Comparison of ENCODE assay signal across 31 cellular contexts in genomic region chr18:32980896-32981295, GRCh38.
DNase-seq lines count a peak whose midpoint lies in the region; ATAC-seq, FAIRE-seq and TF ChIP-seq lines count a peak whose summit lies in the region.
"Had no signal": no experiment of that assay in that cellular context is flagged by ENCODE, and none has a peak within 500 bp of the region (broad histone marks: within the 10 kb centered on the region; RNA-seq: fewer than 3 reads in every experiment).

No MANE protein-coding gene starts in this region.

- H3K18ac ChIP-seq in mesenchymal stem cell (ENCODE audit: low read depth in 1 of 2, low read length in 2 of 2) = no peak overlapping the region

- TF ChIP-seq CTCF in D721Med (IDR thresholded peaks at IDR 0.05; ENCODE audit: insufficient read depth, missing control alignments) (no peak), astrocyte of the spinal cord (IDR thresholded peaks at IDR 0.05; ENCODE audit: low read depth, low read length) (no peak), SK-N-SH (IDR thresholded peaks at IDR 0.05) (no peak), brain microvascular endothelial cell (IDR thresholded peaks at IDR 0.05; ENCODE audit: low read depth, low read length, missing control alignments) (no peak)

- H3K79me1 ChIP-seq in mesenchymal stem cell (replicated peaks; ENCODE audit: low read length, poor library complexity, severe bottlenecking) = no peaks in the 10 kb centered on the region

- no peak overlapping the region for H3K4ac ChIP-seq in mesenchymal stem cell (ENCODE audit: low read depth in 1 of 2, low read length in 2 of 2)

- ATAC-seq in activated CD4-positive, CD25-positive, alpha-beta regulatory T cell treated with anti-CD3 and anti-CD28 coated beads, Interleukin-2, amount 50 U/mL, for 24 hours = no peak
- ATAC-seq: CD8-positive, alpha-beta T cell; HepG2; K562; PC-3 had no signal

- no peak overlapping the region for H2BK120ac ChIP-seq in mesenchymal stem cell (ENCODE audit: low read depth, low read length)

- H3K36me3 ChIP-seq in mesenchymal stem cell (ENCODE audit: control insufficient read depth in 1 of 2, insufficient read depth in 2 of 2, low read depth in 1 of 2, low read length in 2 of 2) (no peaks in the 10 kb centered on the region), SK-N-SH (replicated peaks in 1 of 2; ENCODE audit: control insufficient read depth in 1 of 2, insufficient read depth in 2 of 2, low read length in 1 of 2) (no peaks in the 10 kb centered on the region), brain microvascular endothelial cell (replicated peaks) (no peaks in the 10 kb centered on the region)
- H3K36me3 ChIP-seq: MG63 had no signal

- TF ChIP-seq RAD21 in SK-N-SH (IDR thresholded peaks at IDR 0.05; ENCODE audit: low read length) = no peak

- H2BK5ac ChIP-seq in mesenchymal stem cell (ENCODE audit: low read depth, low read length, poor library complexity, severe bottlenecking) = no peak overlapping the region

- no peak for TF ChIP-seq EP300 in SK-N-SH (IDR thresholded peaks at IDR 0.05; ENCODE audit: borderline replicate concordance in 1 of 2, low read depth in 1 of 2, low read length in 1 of 2)

- H3F3A ChIP-seq in SK-N-SH (replicated peaks; ENCODE audit: insufficient read depth) = no peaks in the 10 kb centered on the region

- H3K27me3 ChIP-seq in mesenchymal stem cell (ENCODE audit: control insufficient read depth in 1 of 2, insufficient read depth in 1 of 2, low read length in 2 of 2) (no peaks in the 10 kb centered on the region), SK-N-SH (ENCODE audit: insufficient read depth) (no peaks in the 10 kb centered on the region), brain microvascular endothelial cell (replicated peaks) (no peaks in the 10 kb centered on the region)

- H2AFZ ChIP-seq in mesenchymal stem cell (ENCODE audit: low read depth, low read length) (no peak overlapping the region), SK-N-SH (ENCODE audit: low read depth) (no peak overlapping the region)

- H3K9ac ChIP-seq in mesenchymal stem cell (ENCODE audit: low read length) (no peak overlapping the region), SK-N-SH (no peak overlapping the region)

- FAIRE-seq in D721Med (lab: Jason Lieb, UNC) = peak; percentile 97
- FAIRE-seq: GM19239, H1, HepG2, K562 had no signal

- H2AK5ac ChIP-seq in mesenchymal stem cell (ENCODE audit: low read length, severe bottlenecking) = no peak overlapping the region

- H2BK12ac ChIP-seq in mesenchymal stem cell (ENCODE audit: low read length in 2 of 2) = no peak overlapping the region

- no peaks in the 10 kb centered on the region; the same call in 1 of the 2 replicates for H3K79me2 ChIP-seq in SK-N-SH (ENCODE audit: insufficient read depth)

- H4K20me1 ChIP-seq in SK-N-SH (ENCODE audit: insufficient read depth) = no peaks in the 10 kb centered on the region

- H3K23ac ChIP-seq in mesenchymal stem cell (ENCODE audit: low read length in 2 of 2) = no peak overlapping the region

- H2BK15ac ChIP-seq in mesenchymal stem cell (ENCODE audit: low read depth, poor library complexity, severe bottlenecking) = no peak overlapping the region

- H3K27ac ChIP-seq in mesenchymal stem cell (ENCODE audit: low read length, poor library complexity, severe bottlenecking) = no peak overlapping the region
- H3K27ac ChIP-seq in SK-N-SH (ENCODE audit: low read depth in 2 of 2, low read length in 1 of 2) = no peak overlapping the region
- no peak overlapping the region for H3K27ac ChIP-seq in brain microvascular endothelial cell

- no peak overlapping the region for H4K91ac ChIP-seq in mesenchymal stem cell (ENCODE audit: low read length)

- H3K4me1 ChIP-seq in mesenchymal stem cell (ENCODE audit: control insufficient read depth, insufficient read depth, low read depth, low read length) = no peaks in the 10 kb centered on the region
- H3K4me1 ChIP-seq in SK-N-SH (ENCODE audit: control insufficient read depth in 1 of 2, insufficient read depth in 2 of 2, low read depth in 1 of 2, low read length in 1 of 2) = no peaks in the 10 kb centered on the region

- no peaks in the 10 kb centered on the region for H3K9me2 ChIP-seq in SK-N-SH

- H3K4me2 ChIP-seq in mesenchymal stem cell (ENCODE audit: low read length, poor library complexity, severe bottlenecking) = no peak overlapping the region
- H3K4me2 ChIP-seq in SK-N-SH = no peak overlapping the region

- H3K14ac ChIP-seq in mesenchymal stem cell (ENCODE audit: low read length in 2 of 2) = no peak overlapping the region

- CTCF ChIA-PET in SK-N-SH (lab: Yijun Ruan, JAX) = no interaction called here

- DNase-seq in D721Med (ENCODE audit: insufficient read length, low spot score) = no peak
- DNase-seq in NCI-H82 treated with DMSO at 0.1 percent for 48 hours (lab: John Stamatoyannopoulos, UW; ENCODE audit: unreplicated experiment) = peak; percentile 33
- peak; percentile 52 for DNase-seq in astrocyte of the spinal cord (ENCODE audit: low read depth, low spot score)
- peak; percentile 41 for DNase-seq in mesenchymal stem cell
- DNase-seq in NK-92 treated with Interleukin-12 subunit alpha and Interleukin-12 subunit beta, amount 100 ng/mL, for 24 hours (lab: John Stamatoyannopoulos, UW) = no peak
- no peak for DNase-seq in SK-N-SH
- no peak for DNase-seq in brain microvascular endothelial cell
- DNase-seq: 8988T; AML-193; C1 segment of cervical spinal cord; Calu3; CD8-positive, alpha-beta T cell; DMS53; EL; GF-D8; MG63; NCI-H1048; NCI-H1417 treated with DMSO at 0.1 percent for 48 hours; NCI-H187 treated with DMSO at 0.1 percent for 48 hours; NCI-H2107; NCI-H510A; NCI-H774; PC-3; RPMI8226; SHP77; SW 1271 had no signal

- in situ Hi-C loops in astrocyte of the spinal cord (cut with HindIII; ENCODE audit: low sequenced_read_pairs) = no loop called here
- in situ Hi-C loops in brain microvascular endothelial cell (cut with HindIII; ENCODE audit: low pct_ligation_motif_present, low sequenced_read_pairs) = no loop called here

- H4K8ac ChIP-seq in mesenchymal stem cell (ENCODE audit: low read length) = no peak overlapping the region

- POLR2A ChIA-PET in SK-N-SH (lab: Yijun Ruan, JAX) = no interaction called here

- H3K4me3 ChIP-seq in astrocyte of the spinal cord (ENCODE audit: low read depth, low read length) (no peak overlapping the region), mesenchymal stem cell (ENCODE audit: insufficient read depth in 1 of 2, low read depth in 1 of 2, low read length in 2 of 2) (no peak overlapping the region), SK-N-SH (ENCODE audit: low read depth in 2 of 2, low read length in 1 of 2) (no peak overlapping the region), brain microvascular endothelial cell (ENCODE audit: low read depth, low read length) (no peak overlapping the region)
- H3K4me3 ChIP-seq: K562, MG63 had no signal

- no CpG with 5 or more reads among the region's 2 CpGs for WGBS in mesenchymal stem cell
- WGBS in SK-N-SH (ENCODE audit: low lambda C conversion rate) = 14% methylated on average over 2 of the region's 2 CpGs

- H3K9me3 ChIP-seq in mesenchymal stem cell (ENCODE audit: control insufficient read depth, low read length) (no peaks in the 10 kb centered on the region), SK-N-SH (no peaks in the 10 kb centered on the region; the same call in 1 of the 2 replicates)
- H3K9me3 ChIP-seq: MG63 had no signal

TF ChIP-seq in SK-N-SH, 30 proteins besides CTCF, POLR2A, EP300 and RAD21:
- TF ChIP-seq ELF1 (IDR thresholded peaks at IDR 0.05) (no peak), RCOR1 (IDR thresholded peaks at IDR 0.05; ENCODE audit: low read length) (no peak), PBX3 (IDR thresholded peaks at IDR 0.05) (no peak)

Comparison
In these comparisons a context has a peak if more than half of its experiments do, and no peak if none do; other contexts are left out.
1. DNase-seq: peak in NCI-H82 treated with DMSO at 0.1 percent for 48 hours (single experiment), astrocyte of the spinal cord (single experiment) and mesenchymal stem cell (single experiment); none in D721Med (single experiment), NK-92 treated with Interleukin-12 subunit alpha and Interleukin-12 subunit beta, amount 100 ng/mL, for 24 hours (single experiment), SK-N-SH (single experiment) and brain microvascular endothelial cell (single experiment).